Comparison of ENCODE assay signal across 1 cellular context in genomic region chr5:14851999-14852526, GRCh38.
A peak's percentile ranks its signal among the peaks of the same experiment; 100 is the strongest.
TF ChIP-seq lines count a peak whose summit lies in the region.

No MANE protein-coding gene starts in this region.

TF ChIP-seq in HEK293, 187 proteins besides CTCF, POLR2A, EP300 and RAD21 (continued from another document):
- TF ChIP-seq ZBTB10 (tag by site-specific recombination; IDR thresholded peaks at IDR 0.05) = no peak
- TF ChIP-seq ZNF184 (tag by site-specific recombination; IDR thresholded peaks at IDR 0.05) = no peak
- TF ChIP-seq OSR2 (tag by site-specific recombination; IDR thresholded peaks at IDR 0.05) = peak; percentile 43
- no peak for TF ChIP-seq ZSCAN5A (tag by site-specific recombination; IDR thresholded peaks at IDR 0.05)
- TF ChIP-seq GLIS1 (tag by site-specific recombination; IDR thresholded peaks at IDR 0.05) = peak; percentile 52
- peak; percentile 85 for TF ChIP-seq PRDM10 (tag by site-specific recombination; IDR thresholded peaks at IDR 0.05)
- TF ChIP-seq PRDM2 (tag by site-specific recombination; IDR thresholded peaks at IDR 0.05; ENCODE audit: borderline replicate concordance) = no peak
- no peak for TF ChIP-seq ZNF629 (tag by site-specific recombination; IDR thresholded peaks at IDR 0.05)
- 0 out of 2 replicates have a peak, but pooled peaks have one; percentile 41 for TF ChIP-seq ZNF394 (tag by site-specific recombination; IDR thresholded peaks at IDR 0.05; ENCODE audit: borderline replicate concordance)
TF ChIP-seq in HEK293: peak in this region for 8.
